ENCODE assay signal across 36 cellular contexts in genomic region chr3:28485164-28485563, GRCh38.
"Had no signal": no experiment of that assay in that cellular context is flagged by ENCODE, and none has a peak within 500 bp of the region (broad histone marks: within the 10 kb centered on the region; RNA-seq: fewer than 3 reads in every experiment).

No MANE protein-coding gene starts in this region.

- H3K4me3 ChIP-seq: adrenal gland, ascending aorta, body of pancreas, breast epithelium, cardiac muscle cell had no signal

- H3K27ac Mint-ChIP-seq: activated naive CD4-positive, alpha-beta T cell treated with anti-CD3 and anti-CD28 coated beads for 36 hours; activated naive CD4-positive, alpha-beta T cell treated with anti-CD3 and anti-CD28 coated beads, Interleukin-2, amount 10 ng/mL, durations not matched to agents 7 days and 5 days; activated naive CD4-positive, alpha-beta T cell treated with anti-CD3 and anti-CD28 coated beads, Interleukin-2, amount 50 U/mL, for 24 hours; activated naive CD4-positive, alpha-beta T cell treated with anti-CD3 and anti-CD28 coated beads, Interleukin-2, amount 50 U/mL, for 72 hours; activated naive CD8-positive, alpha-beta T cell; activated naive CD8-positive, alpha-beta T cell treated with anti-CD3 and anti-CD28 coated beads for 36 hours; activated T-cell treated with anti-CD3 and anti-CD28 coated beads, Interleukin-2, amount 50 U/mL, for 24 hours; activated T-cell treated with anti-CD3 and anti-CD28 coated beads, Interleukin-2, amount 50 U/mL, for 72 hours; activated T-helper 1 cell treated with anti-CD3 and anti-CD28 coated beads, Interleukin-12 subunit alpha, Interleukin-12 subunit beta, Interleukin-2, Interleukin-4 antibody, amounts not matched to agents 30 ng/mL and 10 ng/mL and 1 ng/mL, durations not matched to agents 14 hours and 24 hours and 36 hours; activated T-helper 17 cell treated with anti-CD3 and anti-CD28 coated beads, Interleukin-2, amount 50 U/mL, for 72 hours; activated T-helper 2 cell treated with anti-CD3 and anti-CD28 coated beads, Interferon-gamma antibody, Interleukin-2, Interleukin-4, amounts not matched to agents 10 μg/mL and 5 μg/mL and 100 μg/mL, durations not matched to agents 14 hours and 24 hours and 36 hours; brain had no signal

- H3K36me3 Mint-ChIP-seq: activated naive CD4-positive, alpha-beta T cell treated with anti-CD3 and anti-CD28 coated beads, Interleukin-2, amount 10 ng/mL, durations not matched to agents 7 days and 5 days had no signal

- H3K27me3 Mint-ChIP-seq: activated naive CD4-positive, alpha-beta T cell treated with anti-CD3 and anti-CD28 coated beads, Interleukin-2, amount 10 ng/mL, durations not matched to agents 7 days and 5 days; activated naive CD4-positive, alpha-beta T cell treated with anti-CD3 and anti-CD28 coated beads, Interleukin-2, amount 50 U/mL, for 24 hours; activated naive CD8-positive, alpha-beta T cell; activated naive CD8-positive, alpha-beta T cell treated with anti-CD3 and anti-CD28 coated beads for 36 hours; activated T-cell treated with anti-CD3 and anti-CD28 coated beads, Interleukin-2, amount 50 U/mL, for 24 hours; activated T-helper 17 cell treated with anti-CD3 and anti-CD28 coated beads, Interleukin-2, amount 50 U/mL, for 72 hours; brain had no signal

- DNase-seq: activated effector memory CD4-positive, alpha-beta T cell treated with anti-CD3 and anti-CD28 coated beads, Interleukin-2, amount 50 U/mL, for 16 hours; activated effector memory CD4-positive, alpha-beta T cell treated with Interleukin-2 at 50 U/mL for 16 hours; activated gamma-delta T cell; activated gamma-delta T cell treated with Interleukin-2 at 50 U/mL for 16 hours; activated naive CD4-positive, alpha-beta T cell; activated naive CD4-positive, alpha-beta T cell treated with anti-CD3 and anti-CD28 coated beads for 36 hours; activated naive CD4-positive, alpha-beta T cell treated with anti-CD3 and anti-CD28 coated beads, Interleukin-2, amount 10 ng/mL, durations not matched to agents 7 days and 5 days; activated naive CD4-positive, alpha-beta T cell treated with anti-CD3 and anti-CD28 coated beads, Interleukin-2, amount 50 U/mL, for 16 hours; activated naive CD4-positive, alpha-beta T cell treated with Interleukin-2 at 50 U/mL for 16 hours; activated naive CD8-positive, alpha-beta T cell treated with anti-CD3 and anti-CD28 coated beads for 36 hours; activated T-cell treated with anti-CD3 and anti-CD28 coated beads, Interleukin-2, amount 50 U/mL, for 1 hour; activated T-cell treated with anti-CD3 and anti-CD28 coated beads, Interleukin-2, amount 50 U/mL, for 24 hours; activated T-cell treated with anti-CD3 and anti-CD28 coated beads, Interleukin-2, amount 50 U/mL, for 4 hours; activated T-cell treated with anti-CD3 and anti-CD28 coated beads, Interleukin-2, amount 50 U/mL, for 48 hours; activated T-cell treated with anti-CD3 and anti-CD28 coated beads, Interleukin-2, amount 50 U/mL, for 72 hours; adrenal gland; amniotic stem cell; amygdala; anterior cingulate cortex; aorta; body of pancreas; brain microvascular endothelial cell; caudate nucleus; central memory CD4-positive, alpha-beta T cell; cerebellar nuclear complex had no signal

- H3K4me1 ChIP-seq: adrenal gland, ascending aorta, breast epithelium had no signal

- H3K36me3 ChIP-seq: adrenal gland, brain microvascular endothelial cell, breast epithelium, cardiac muscle cell had no signal

- ATAC-seq: activated naive CD4-positive, alpha-beta T cell treated with anti-CD3 and anti-CD28 coated beads, Interleukin-2, amount 50 U/mL, for 72 hours; activated T-cell treated with anti-CD3 and anti-CD28 coated beads, Interleukin-2, amount 50 U/mL, for 4 hours; activated T-cell treated with anti-CD3 and anti-CD28 coated beads, Interleukin-2, amount 50 U/mL, for 72 hours; activated T-helper 17 cell treated with anti-CD3 and anti-CD28 coated beads, Interleukin-2, amount 50 U/mL, for 72 hours; body of pancreas had no signal

- H3K27ac ChIP-seq: adrenal gland, ascending aorta, body of pancreas, brain microvascular endothelial cell, breast epithelium, cardiac muscle cell had no signal

- H3K4me3 Mint-ChIP-seq: activated naive CD4-positive, alpha-beta T cell treated with anti-CD3 and anti-CD28 coated beads for 36 hours; activated naive CD4-positive, alpha-beta T cell treated with anti-CD3 and anti-CD28 coated beads, Interleukin-2, amount 10 ng/mL, durations not matched to agents 7 days and 5 days; activated naive CD4-positive, alpha-beta T cell treated with anti-CD3 and anti-CD28 coated beads, Interleukin-2, amount 50 U/mL, for 24 hours; activated naive CD8-positive, alpha-beta T cell; activated naive CD8-positive, alpha-beta T cell treated with anti-CD3 and anti-CD28 coated beads for 36 hours; activated T-cell treated with anti-CD3 and anti-CD28 coated beads, Interleukin-2, amount 50 U/mL, for 24 hours; activated T-cell treated with anti-CD3 and anti-CD28 coated beads, Interleukin-2, amount 50 U/mL, for 4 hours; activated T-cell treated with anti-CD3 and anti-CD28 coated beads, Interleukin-2, amount 50 U/mL, for 72 hours; activated T-helper 1 cell treated with anti-CD3 and anti-CD28 coated beads, Interleukin-12 subunit alpha, Interleukin-12 subunit beta, Interleukin-2, Interleukin-4 antibody, amounts not matched to agents 30 ng/mL and 10 ng/mL and 1 ng/mL, durations not matched to agents 14 hours and 24 hours and 36 hours; activated T-helper 17 cell treated with anti-CD3 and anti-CD28 coated beads, Interleukin-2, amount 50 U/mL, for 72 hours; brain; central memory CD8-positive, alpha-beta T cell had no signal

- H3K27me3 ChIP-seq: adrenal gland, ascending aorta, body of pancreas, brain microvascular endothelial cell, breast epithelium, cardiac muscle cell had no signal

- H3K9me3 ChIP-seq: body of pancreas had no signal

- H3K4me1 Mint-ChIP-seq: activated naive CD8-positive, alpha-beta T cell treated with anti-CD3 and anti-CD28 coated beads for 36 hours; activated T-helper 17 cell treated with anti-CD3 and anti-CD28 coated beads, Interleukin-2, amount 50 U/mL, for 72 hours; brain; central memory CD8-positive, alpha-beta T cell had no signal
